Comparison of ENCODE assay signal across 1 cellular context in genomic region chr21:43937051-43937832, GRCh38.
TF ChIP-seq lines count a peak whose summit lies in the region.

No MANE protein-coding gene starts in this region.

TF ChIP-seq in K562, 482 proteins besides CTCF, POLR2A, EP300 and RAD21 (continued from another document):
- TF ChIP-seq CEBPZ (IDR thresholded peaks at IDR 0.05; ENCODE audit: borderline replicate concordance, low read depth, low read length) (peak; percentile 76), CBX3 (IDR thresholded peaks at IDR 0.05; ENCODE audit: borderline replicate concordance in 1 of 2, low read length in 2 of 2) (peak in 1 of 2 experiments; percentile 63; a peak in 1 of 3 replicates), MEF2A (IDR thresholded peaks at IDR 0.05; ENCODE audit: control insufficient read depth, low read depth, low read length) (no peak), FOXM1 (IDR thresholded peaks at IDR 0.05; ENCODE audit: low read depth) (0 out of 2 replicates have a peak, but pooled peaks have one; percentile 18), FOXM1 (CRISPR knock-in tag; IDR thresholded peaks at IDR 0.05; ENCODE audit: low read depth) (no peak), ZNF592 (IDR thresholded peaks at IDR 0.05) (peak; percentile 38; the same call in 1 of the 2 replicates), HCFC1 (IDR thresholded peaks at IDR 0.05; ENCODE audit: low read depth, low read length) (no peak), DACH1 (IDR thresholded peaks at IDR 0.05; ENCODE audit: partially characterized antibody) (no peak), KLF13 (tag; IDR thresholded peaks at IDR 0.05; ENCODE audit: borderline replicate concordance, low read depth) (no peak), RFX5 (IDR thresholded peaks at IDR 0.05; ENCODE audit: low read depth, low read length) (no peak), TRIM28 (IDR thresholded peaks at IDR 0.05) (peak; percentile 59; the same call in 1 of the 2 replicates), CEBPB (tag; IDR thresholded peaks at IDR 0.05) (peak; percentile 44; the same call in 1 of the 2 replicates), ZNF780A (CRISPR knock-in tag; IDR thresholded peaks at IDR 0.05) (no peak), CHD4 (IDR thresholded peaks at IDR 0.05; ENCODE audit: insufficient read depth, insufficient replicate concordance, low read depth, low read length, poor library complexity, severe bottlenecking) (no peak), PTBP1 (IDR thresholded peaks at IDR 0.05; ENCODE audit: low read depth, low read length) (peak; percentile 98), ZNF143 (CRISPR knock-in tag; IDR thresholded peaks at IDR 0.05) (no peak), CREB3 (tag; conservative IDR thresholded peaks at IDR 0.05; ENCODE audit: low read depth) (no peak), BCLAF1 (IDR thresholded peaks at IDR 0.05; ENCODE audit: borderline replicate concordance in 1 of 2, control insufficient read depth in 1 of 2, low read depth in 2 of 2, low read length in 1 of 2) (no peak), NCOA2 (IDR thresholded peaks at IDR 0.05; ENCODE audit: partially characterized antibody in 2 of 2) (no peak), NCOA1 (IDR thresholded peaks at IDR 0.05; ENCODE audit: low read depth) (0 out of 2 replicates have a peak, but pooled peaks have one; percentile 28), FOS (IDR thresholded peaks at IDR 0.05; ENCODE audit: extremely low read depth, insufficient read length) (no peak), GMEB1 (CRISPR knock-in tag; IDR thresholded peaks at IDR 0.05) (no peak), TAL1 (IDR thresholded peaks at IDR 0.05) (peak; percentile 26; the same call in 1 of the 2 replicates), POLR2AphosphoS5 (IDR thresholded peaks at IDR 0.05; ENCODE audit: control insufficient read depth, insufficient read depth, low read depth, low read length) (no peak), ETV1 (tag; conservative IDR thresholded peaks at IDR 0.05; ENCODE audit: low read depth) (0 out of 2 replicates have a peak, but pooled peaks have one; percentile 12), GATAD2B (IDR thresholded peaks at IDR 0.05; ENCODE audit: borderline replicate concordance) (peak; percentile 61; the same call in 1 of the 2 replicates), TCF3 (CRISPR knock-in tag; IDR thresholded peaks at IDR 0.05) (peak; percentile 21; the same call in 1 of the 2 replicates), ZBTB8A (IDR thresholded peaks at IDR 0.05; ENCODE audit: partially characterized antibody) (no peak)
TF ChIP-seq in K562: peak in this region for 39.
